Comparison of ENCODE assay signal across 2 cellular contexts in genomic region chr14:95107711-95108110, GRCh38.
TF ChIP-seq lines count a peak whose summit lies in the region.

No MANE protein-coding gene starts in this region.

TF ChIP-seq in IMR-90, 13 proteins besides CTCF, POLR2A, EP300 and RAD21:
- peak; percentile 72 for TF ChIP-seq MAFK (IDR thresholded peaks at IDR 0.05; ENCODE audit: low read depth, low read length)
- no peak for TF ChIP-seq MXI1 (IDR thresholded peaks at IDR 0.05; ENCODE audit: borderline replicate concordance, low read depth, low read length)
- no peak for TF ChIP-seq RFX5 (IDR thresholded peaks at IDR 0.05; ENCODE audit: low read depth, low read length)
- TF ChIP-seq RCOR1 (IDR thresholded peaks at IDR 0.05; ENCODE audit: insufficient replicate concordance, low read length): no peak
- no peak for TF ChIP-seq BHLHE40 (IDR thresholded peaks at IDR 0.05; ENCODE audit: low read depth, low read length)
- TF ChIP-seq CEBPB (IDR thresholded peaks at IDR 0.05; ENCODE audit: low read depth, low read length): no peak
- no peak for TF ChIP-seq MAZ (IDR thresholded peaks at IDR 0.05; ENCODE audit: borderline replicate concordance, low read depth, low read length)
- no peak for TF ChIP-seq NFE2L2 (IDR thresholded peaks at IDR 0.05; ENCODE audit: low read depth, low read length)
- TF ChIP-seq SMC3 (IDR thresholded peaks at IDR 0.05; ENCODE audit: low read depth, low read length): no peak
TF ChIP-seq in IMR-90: peak in this region for 1.

TF ChIP-seq in H1, 55 proteins besides CTCF, POLR2A, EP300 and RAD21:
- no peak for TF ChIP-seq RFX5 (IDR thresholded peaks at IDR 0.05; ENCODE audit: borderline replicate concordance, low read depth, low read length)
- 0 out of 2 replicates have a peak, but pooled peaks have one; percentile 19 for TF ChIP-seq MAFK (IDR thresholded peaks at IDR 0.05; ENCODE audit: low read depth, low read length)
TF ChIP-seq in H1: peak in this region for 1.
